ENCODE assay signal across 30 cellular contexts in genomic region chr5:9231842-9232241, GRCh38.
"Had no signal": no experiment of that assay in that cellular context is flagged by ENCODE, and none has a peak within 500 bp of the region (broad histone marks: within the 10 kb centered on the region; RNA-seq: fewer than 3 reads in every experiment).

No MANE protein-coding gene starts in this region.

- H3K4me1 ChIP-seq: ascending aorta, body of pancreas, esophagus muscularis mucosa, foreskin keratinocyte, gastrocnemius medialis had no signal

- H3K27ac ChIP-seq: ascending aorta, body of pancreas, esophagus muscularis mucosa, foreskin keratinocyte, gastrocnemius medialis, heart right ventricle, WERI-Rb-1 had no signal

- H3K27me3 ChIP-seq: ascending aorta, body of pancreas, esophagus muscularis mucosa, foreskin keratinocyte, gastrocnemius medialis, heart right ventricle had no signal

- DNase-seq: activated B cell treated with CpG ODN at 0.5 μM for 24 hours; activated CD4-positive, alpha-beta T cell treated with anti-CD3 and anti-CD28 coated beads for 48 hours; activated CD4-positive, alpha-beta T cell treated with anti-CD3 and anti-CD28 coated beads, Interleukin-2, amount 50 U/mL, for 1 hour; activated CD4-positive, alpha-beta T cell treated with anti-CD3 and anti-CD28 coated beads, Interleukin-2, amount 50 U/mL, for 48 hours; activated CD8-positive, alpha-beta memory T cell treated with anti-CD3 and anti-CD28 coated beads for 24 hours; activated CD8-positive, alpha-beta T cell treated with anti-CD3 and anti-CD28 coated beads for 36 hours; activated effector memory CD4-positive, alpha-beta T cell treated with Interleukin-2 at 50 U/mL for 16 hours; activated gamma-delta T cell treated with Interleukin-2 at 50 U/mL for 16 hours; activated naive CD4-positive, alpha-beta T cell treated with anti-CD3 and anti-CD28 coated beads, Interleukin-2, amount 50 U/mL, for 16 hours; activated naive CD4-positive, alpha-beta T cell treated with Interleukin-2 at 50 U/mL for 16 hours; activated T-cell treated with anti-CD3 and anti-CD28 coated beads, Interleukin-2, amount 50 U/mL, for 4 hours; caudate nucleus; cortex of kidney; dermis blood vessel endothelial cell; effector CD4-positive, alpha-beta T cell; effector memory CD8-positive, alpha-beta T cell; erythroblast; foreskin keratinocyte; gastrocnemius medialis; heart right ventricle; T-helper 1 cell; T-helper 17 cell; T1000; WERI-Rb-1 had no signal

- H3K36me3 ChIP-seq: ascending aorta, esophagus muscularis mucosa, gastrocnemius medialis, heart right ventricle, WERI-Rb-1 had no signal

- H3K4me3 ChIP-seq: ascending aorta, body of pancreas, esophagus muscularis mucosa, gastrocnemius medialis, heart right ventricle had no signal

- ATAC-seq: activated CD4-positive, CD25-positive, alpha-beta regulatory T cell treated with anti-CD3 and anti-CD28 coated beads, Interleukin-2, amount 50 U/mL, for 24 hours; activated CD8-positive, alpha-beta T cell treated with anti-CD3 and anti-CD28 coated beads for 36 hours; activated T-cell treated with anti-CD3 and anti-CD28 coated beads, Interleukin-2, amount 50 U/mL, for 4 hours; activated T-helper 17 cell treated with anti-CD3 and anti-CD28 coated beads, Interleukin-2, amount 50 U/mL, for 72 hours; body of pancreas; effector memory CD8-positive, alpha-beta T cell; foreskin keratinocyte; gastrocnemius medialis; T-helper 17 cell had no signal

- FAIRE-seq: colon had no signal

- H3K9me3 ChIP-seq: ascending aorta, body of pancreas, esophagus muscularis mucosa, gastrocnemius medialis, heart right ventricle had no signal
